9 cellular contexts compared by ENCODE assay signal in the genomic region with DNA sequence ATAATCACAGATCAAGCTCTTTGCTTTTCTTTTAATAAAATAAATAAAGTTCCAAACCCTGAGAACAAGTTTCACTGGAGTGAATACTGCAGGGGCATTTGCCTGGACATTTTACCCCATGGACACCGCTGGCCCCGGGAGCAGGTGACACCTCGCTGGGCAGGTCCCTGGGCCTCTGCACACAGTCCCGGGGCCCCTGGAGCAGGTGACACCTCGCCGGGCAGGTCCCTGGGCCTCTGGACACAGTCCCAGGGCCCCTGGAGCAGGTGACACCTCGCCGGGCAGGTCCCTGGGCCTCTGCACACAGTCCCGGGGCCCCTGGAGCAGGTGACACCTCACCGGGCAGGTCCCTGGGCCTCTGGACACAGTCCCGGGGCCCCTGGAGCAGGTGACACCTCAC. TPM values are rescaled to one million over a fixed set of nuclear protein-coding genes. Genes with fewer than 3 reads are reported as not detected.
"Had no signal": no experiment of that assay in that cellular context is flagged by ENCODE, and none has a peak within 500 bp of the region (broad histone marks: within the 10 kb centered on the region; RNA-seq: fewer than 3 reads in every experiment).

No MANE protein-coding gene starts in this region.

RNA-seq across cellular contexts. Expression of gene TPO, which starts 1.6 kb away (rescaled TPM):
- total RNA-seq: activated B cell treated with CpG ODN at 0.5 μM for 24 hours; activated CD4-positive, alpha-beta memory T cell treated with anti-CD3 and anti-CD28 coated beads for 36 hours; activated CD4-positive, alpha-beta T cell treated with anti-CD3 and anti-CD28 coated beads for 36 hours; activated CD4-positive, alpha-beta T cell treated with anti-CD3 and anti-CD28 coated beads, Interleukin-2, amount 10 ng/mL, durations not matched to agents 24 days and 14 days; activated CD8-positive, alpha-beta memory T cell treated with anti-CD3 and anti-CD28 coated beads for 36 hours; activated CD8-positive, alpha-beta T cell treated with anti-CD3 and anti-CD28 coated beads for 36 hours; activated CD8-positive, alpha-beta T cell treated with anti-CD3 and anti-CD28 coated beads, Interleukin-2, amount 10 ng/mL, durations not matched to agents 7 days and 5 days; T-helper 1 cell treated with Interleukin-12 subunit alpha and Interleukin-12 subunit beta and Interleukin-4 antibody, amounts not matched to agents 30 ng/mL and 1 ng/mL, for 36 hours; WTC11 had no signal
